Comparison of ENCODE assay signal across 10 cellular contexts in genomic region chr3:19940643-19941042, GRCh38. TPM values are rescaled to one million over a fixed set of nuclear protein-coding genes. Genes with fewer than 3 reads are reported as not detected.
"Had no signal": no experiment of that assay in that cellular context is flagged by ENCODE, and none has a peak within 500 bp of the region (broad histone marks: within the 10 kb centered on the region; RNA-seq: fewer than 3 reads in every experiment).

No MANE protein-coding gene starts in this region.

- H3K27ac Mint-ChIP-seq: HFFc6, IgD-negative memory B cell had no signal

- H3K4me3 ChIP-seq: GM23248, HAP-1 had no signal

- H3K9me3 Mint-ChIP-seq: HFFc6 had no signal

- H3K9ac ChIP-seq: GM23248 had no signal

- H3K4me3 Mint-ChIP-seq: HFFc6, IgD-negative memory B cell had no signal

- H3K4me1 ChIP-seq: HAP-1 had no signal

- ATAC-seq: HCT116, HepG2 had no signal

- H3K36me3 Mint-ChIP-seq: IgD-negative memory B cell had no signal

- H3K27ac ChIP-seq: GM23248, HL-60 had no signal

- H3K36me3 ChIP-seq: HAP-1 had no signal

- H3K9me3 ChIP-seq: HAP-1 had no signal

- DNase-seq: GM23248, GOT3, H7, HFFc6 had no signal

- H2AFZ ChIP-seq: GM23248 had no signal

- H3K27me3 Mint-ChIP-seq: IgD-negative memory B cell had no signal

RNA-seq across cellular contexts. Expression of gene EFHB, which starts 6.6 kb away (rescaled TPM):
- total RNA-seq: H4 had no signal
